Comparison of ENCODE assay signal across 13 cellular contexts in genomic region chr15:48631191-48631770, GRCh38. TPM values are rescaled to one million over a fixed set of nuclear protein-coding genes. Genes with fewer than 3 reads are reported as not detected.
DNase-seq lines count a peak whose midpoint lies in the region; ATAC-seq and TF ChIP-seq lines count a peak whose summit lies in the region.
"Had no signal": no experiment of that assay in that cellular context is flagged by ENCODE, and none has a peak within 500 bp of the region (broad histone marks: within the 10 kb centered on the region; RNA-seq: fewer than 3 reads in every experiment).

No MANE protein-coding gene starts in this region.

- no peak overlapping the region for H3K4me3 Mint-ChIP-seq in activated CD8-positive, alpha-beta T cell treated with anti-CD3 and anti-CD28 coated beads for 36 hours
- H3K4me3 Mint-ChIP-seq in activated CD8-positive, alpha-beta T cell treated with anti-CD3 and anti-CD28 coated beads, Interleukin-2, amount 10 ng/mL, durations not matched to agents 7 days and 5 days = no peak overlapping the region
- H3K4me3 Mint-ChIP-seq: IgD-negative memory B cell, mesothelial cell of epicardium had no signal

- H3K27me3 ChIP-seq in tibial nerve = no peaks in the 10 kb centered on the region

- H3K4me1 ChIP-seq in tibial nerve = peaks cover 0 to 89% (median 4%) of the 10 kb centered on the region in 4 donors
- H3K4me1 ChIP-seq: prostate gland had no signal

- no peak for TF ChIP-seq EP300 in tibial nerve (IDR thresholded peaks at IDR 0.05)

- CTCF ChIA-PET in activated CD8-positive, alpha-beta T cell treated with anti-CD3 and anti-CD28 coated beads for 36 hours (lab: Charles Lee) = no interaction called here
- CTCF ChIA-PET in activated CD8-positive, alpha-beta T cell treated with anti-CD3 and anti-CD28 coated beads, Interleukin-2, amount 10 ng/mL, durations not matched to agents 7 days and 5 days (lab: Charles Lee) = no interaction called here

- peak; percentile 29 for DNase-seq in activated CD8-positive, alpha-beta T cell treated with anti-CD3 and anti-CD28 coated beads for 36 hours
- DNase-seq in activated CD8-positive, alpha-beta T cell treated with anti-CD3 and anti-CD28 coated beads, Interleukin-2, amount 10 ng/mL, durations not matched to agents 7 days and 5 days = no peak
- DNase-seq in M059J (ENCODE audit: low read depth) = peak; percentile 60
- DNase-seq in fibroblast of mammary gland (ENCODE audit: low read depth) = peak; percentile 59
- DNase-seq in stimulated activated CD8-positive, alpha-beta memory T cell treated with anti-CD3 and anti-CD28 coated beads, Interleukin-4, amount 100 ng/mL, for 48 hours = peak; percentile 24
- no peak for DNase-seq in AG08395 (ENCODE audit: low spot score)
- no peak for DNase-seq in tibial nerve (ENCODE audit: low spot score in 2 of 2)
- DNase-seq: DND-41, NCI-H1930 had no signal

- no peak overlapping the region for H3K27ac Mint-ChIP-seq in activated CD8-positive, alpha-beta T cell treated with anti-CD3 and anti-CD28 coated beads for 36 hours
- H3K27ac Mint-ChIP-seq in activated CD8-positive, alpha-beta T cell treated with anti-CD3 and anti-CD28 coated beads, Interleukin-2, amount 10 ng/mL, durations not matched to agents 7 days and 5 days = no peak overlapping the region
- H3K27ac Mint-ChIP-seq: IgD-negative memory B cell, mesothelial cell of epicardium had no signal

- 63 to 70% methylated on average over 8 of the region's 8 CpGs for WGBS in tibial nerve, 2 donors

- H3K9me3 Mint-ChIP-seq in activated CD8-positive, alpha-beta T cell treated with anti-CD3 and anti-CD28 coated beads for 36 hours = no peaks in the 10 kb centered on the region
- no peaks in the 10 kb centered on the region for H3K9me3 Mint-ChIP-seq in activated CD8-positive, alpha-beta T cell treated with anti-CD3 and anti-CD28 coated beads, Interleukin-2, amount 10 ng/mL, durations not matched to agents 7 days and 5 days (ENCODE audit: insufficient read depth)
- H3K9me3 Mint-ChIP-seq: IgD-negative memory B cell, mesothelial cell of epicardium had no signal

- peak overlapping the region in 2 of 4 donors; percentile 3 to 20 for H3K27ac ChIP-seq in tibial nerve
- H3K27ac ChIP-seq: prostate gland had no signal

- no peaks in the 10 kb centered on the region for H3K36me3 Mint-ChIP-seq in activated CD8-positive, alpha-beta T cell treated with anti-CD3 and anti-CD28 coated beads for 36 hours (ENCODE audit: low read depth)
- no peaks in the 10 kb centered on the region for H3K36me3 Mint-ChIP-seq in activated CD8-positive, alpha-beta T cell treated with anti-CD3 and anti-CD28 coated beads, Interleukin-2, amount 10 ng/mL, durations not matched to agents 7 days and 5 days (ENCODE audit: low read depth)
- H3K36me3 Mint-ChIP-seq: IgD-negative memory B cell, mesothelial cell of epicardium had no signal

- no peaks in the 10 kb centered on the region for H3K27me3 Mint-ChIP-seq in activated CD8-positive, alpha-beta T cell treated with anti-CD3 and anti-CD28 coated beads for 36 hours
- H3K27me3 Mint-ChIP-seq in activated CD8-positive, alpha-beta T cell treated with anti-CD3 and anti-CD28 coated beads, Interleukin-2, amount 10 ng/mL, durations not matched to agents 7 days and 5 days (ENCODE audit: low read depth) = peaks cover 3% of the 10 kb centered on the region
- H3K27me3 Mint-ChIP-seq: IgD-negative memory B cell had no signal

- TF ChIP-seq POLR2A in tibial nerve (IDR thresholded peaks at IDR 0.05) = no peak

- H3K4me3 ChIP-seq in fibroblast of mammary gland (ENCODE audit: control insufficient read depth, low read depth, low read length) (no peak overlapping the region), tibial nerve (no peak overlapping the region)
- H3K4me3 ChIP-seq: prostate gland had no signal

- peak; percentile 47 for ATAC-seq in activated CD8-positive, alpha-beta T cell treated with anti-CD3 and anti-CD28 coated beads for 36 hours
- ATAC-seq in activated CD8-positive, alpha-beta T cell treated with anti-CD3 and anti-CD28 coated beads, Interleukin-2, amount 10 ng/mL, durations not matched to agents 7 days and 5 days = no peak
- ATAC-seq in GM19023 (IDR thresholded peaks at IDR 0.05; ENCODE audit: unreplicated experiment) = no peak

- H3K9me3 ChIP-seq in tibial nerve = no peaks in the 10 kb centered on the region
- H3K9me3 ChIP-seq: prostate gland had no signal

- no peaks in the 10 kb centered on the region for H3K36me3 ChIP-seq in tibial nerve
- H3K36me3 ChIP-seq: prostate gland had no signal

- intact Hi-C loops in activated CD8-positive, alpha-beta T cell treated with anti-CD3 and anti-CD28 coated beads for 36 hours (cut with micrococcal nuclease) = no loop called here

- no peak for TF ChIP-seq CTCF in activated CD8-positive, alpha-beta T cell treated with anti-CD3 and anti-CD28 coated beads for 36 hours (IDR thresholded peaks at IDR 0.05)
- no peak for TF ChIP-seq CTCF in fibroblast of mammary gland (conservative IDR thresholded peaks at IDR 0.05; ENCODE audit: control insufficient read depth, insufficient read depth, low read depth, low read length)
- TF ChIP-seq CTCF in tibial nerve (IDR thresholded peaks at IDR 0.05) = no peak

- peaks cover 4% of the 10 kb centered on the region for H3K4me1 Mint-ChIP-seq in activated CD8-positive, alpha-beta T cell treated with anti-CD3 and anti-CD28 coated beads for 36 hours (ENCODE audit: low read depth)
- H3K4me1 Mint-ChIP-seq in activated CD8-positive, alpha-beta T cell treated with anti-CD3 and anti-CD28 coated beads, Interleukin-2, amount 10 ng/mL, durations not matched to agents 7 days and 5 days (ENCODE audit: low read depth) = no peaks in the 10 kb centered on the region

- POLR2A ChIA-PET in activated CD8-positive, alpha-beta T cell treated with anti-CD3 and anti-CD28 coated beads for 36 hours (lab: Charles Lee) = no interaction called here
- POLR2A ChIA-PET in activated CD8-positive, alpha-beta T cell treated with anti-CD3 and anti-CD28 coated beads, Interleukin-2, amount 10 ng/mL, durations not matched to agents 7 days and 5 days (lab: Charles Lee) = no interaction called here

RNA-seq across cellular contexts. Expression of gene FBN1, which starts 14.2 kb away (rescaled TPM):
- total RNA-seq in activated CD8-positive, alpha-beta T cell treated with anti-CD3 and anti-CD28 coated beads for 36 hours = under 1 TPM; 0.38 to 0.49 TPM
- 1 to 10 TPM in 1 of 2 experiments, under 1 TPM in 1; 0.81 to 1.3 TPM for total RNA-seq in activated CD8-positive, alpha-beta T cell treated with anti-CD3 and anti-CD28 coated beads, Interleukin-2, amount 10 ng/mL, durations not matched to agents 7 days and 5 days
- total RNA-seq in M059J (2014; rRNA removed; shearing (Covaris generic)) = 67.8 and 123 TPM in 2 replicates
- 100 to 1,000 TPM; 144 to 293 (median 234) TPM for total RNA-seq in tibial nerve

Comparison
In these comparisons a context has a peak if more than half of its experiments do, and no peak if none do; other contexts are left out.
1. DNase-seq: peak in activated CD8-positive, alpha-beta T cell treated with anti-CD3 and anti-CD28 coated beads for 36 hours (single experiment), M059J (single experiment), fibroblast of mammary gland (single experiment) and stimulated activated CD8-positive, alpha-beta memory T cell treated with anti-CD3 and anti-CD28 coated beads, Interleukin-4, amount 100 ng/mL, for 48 hours (single experiment); none in activated CD8-positive, alpha-beta T cell treated with anti-CD3 and anti-CD28 coated beads, Interleukin-2, amount 10 ng/mL, durations not matched to agents 7 days and 5 days (single experiment), AG08395 (single experiment) and tibial nerve (0 of 2).
2. RNA of gene FBN1, which starts 14.2 kb away (total RNA-seq): 144 to 293 TPM in tibial nerve and 67.8 to 123 TPM in M059J; 0.81 to 1.3 TPM in activated CD8-positive, alpha-beta T cell treated with anti-CD3 and anti-CD28 coated beads, Interleukin-2, amount 10 ng/mL, durations not matched to agents 7 days and 5 days and 0.38 to 0.49 TPM in activated CD8-positive, alpha-beta T cell treated with anti-CD3 and anti-CD28 coated beads for 36 hours; every median in the first group is over 10 times any median in the second.